In the genomic region with DNA sequence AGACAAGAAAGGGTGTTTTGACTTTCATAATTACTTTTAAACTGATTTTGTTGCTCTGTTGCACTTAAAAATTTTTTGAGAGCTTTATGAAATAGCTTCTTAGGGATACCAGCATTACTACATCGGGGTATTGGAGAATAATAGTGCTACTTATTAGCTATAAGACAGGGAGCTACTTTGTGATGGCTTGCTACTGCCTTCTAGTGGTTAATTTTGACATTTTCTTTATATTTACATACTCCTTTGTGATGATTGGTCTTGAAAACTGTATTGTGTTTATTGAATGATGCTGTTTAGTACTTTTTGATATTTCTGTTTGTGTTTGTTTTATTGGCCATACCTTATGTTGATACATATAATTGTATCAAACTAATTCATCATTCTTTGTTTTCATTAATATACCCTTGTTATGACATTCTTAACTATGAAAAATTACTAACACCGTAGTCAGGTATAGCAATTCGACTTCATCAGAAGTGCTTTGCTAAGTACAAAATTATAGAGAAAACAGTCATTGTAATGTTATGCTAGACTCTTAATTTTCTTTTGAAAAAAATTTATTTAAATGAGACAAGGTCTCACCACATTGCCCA, we compare ENCODE assay signal across 8 cellular contexts.
DNase-seq lines count a peak whose midpoint lies in the region; ATAC-seq and TF ChIP-seq lines count a peak whose summit lies in the region.

No MANE protein-coding gene starts in this region.

- peak; percentile 81 for TF ChIP-seq CTCF in AG10803 (conservative IDR thresholded peaks at IDR 0.05; ENCODE audit: low read length)
- peak; percentile 60 to 80 (median 73) for TF ChIP-seq CTCF in ascending aorta (IDR thresholded peaks at IDR 0.05)
- peak; percentile 32 to 81 (median 61) for TF ChIP-seq CTCF in spleen (IDR thresholded peaks at IDR 0.05 in 8 of 11, conservative IDR thresholded peaks at IDR 0.05 in 3 of 11)

- intact Hi-C loops in ascending aorta (cut with DNase I) (loop anchor here (2.0 kb wide), 1 partner anchor 142 kb away; no protein-coding TSS in a partner anchor), spleen (cut with DNase I; ENCODE audit: low total_unique reads) (no loop called here)

- TF ChIP-seq POLR2A in spleen (IDR thresholded peaks at IDR 0.05), result no peak

- H3K9me3 ChIP-seq in ascending aorta (no peaks in the 10 kb centered on the region), spleen (no peaks in the 10 kb centered on the region)

- ATAC-seq in HG03432 (IDR thresholded peaks at IDR 0.05; ENCODE audit: unreplicated experiment), result no peak

- H3K27ac ChIP-seq in ascending aorta (peak overlapping the region in 1 of 2 donors; percentile 13), spleen (no peak overlapping the region)

- 62 to 66% (median 64%) methylated on average over 3 of the region's 3 CpGs for WGBS in spleen, 5 donors

- H3K27me3 ChIP-seq in ascending aorta (no peaks in the 10 kb centered on the region), spleen (replicated peaks in 1 of 7) (no peaks in the 10 kb centered on the region)

- H3K36me3 ChIP-seq in ascending aorta (no peaks in the 10 kb centered on the region), spleen (peaks cover 0 to 6% (median 0%) of the 10 kb centered on the region in 6 donors)

- DNase-seq in AG10803 (ENCODE audit: low read depth) (peak; percentile 69), GM19240 (ENCODE audit: insufficient read length, low spot score) (peak; percentile 21), NCI-H2171 (lab: John Stamatoyannopoulos, UW) (peak; percentile 23), ascending aorta (ENCODE audit: low spot score in 2 of 2) (no peak), hepatic stellate cell (ENCODE audit: low spot score) (peak; percentile 22), spleen (no peak)
- DNase-seq in activated T-cell treated with anti-CD3 and anti-CD28 coated beads, Interleukin-2, amount 50 U/mL, for 48 hours, result no peak

- H3K4me1 ChIP-seq in ascending aorta (peaks cover 4 to 51% of the 10 kb centered on the region in 2 donors), spleen (peaks cover 0 to 60% (median 23%) of the 10 kb centered on the region in 6 donors)

- no peak overlapping the region for H3K4me3 ChIP-seq in AG10803 (ENCODE audit: low read length)
- H3K4me3 ChIP-seq in ascending aorta, result no peak overlapping the region
- H3K4me3 ChIP-seq in spleen, result no peak overlapping the region

Comparison
In these comparisons a context has a peak if more than half of its experiments do, and no peak if none do; other contexts are left out.
1. DNase-seq: peak in AG10803 (single experiment), GM19240 (single experiment), NCI-H2171 (single experiment) and hepatic stellate cell (single experiment); none in ascending aorta (0 of 2), spleen (single experiment) and activated T-cell treated with anti-CD3 and anti-CD28 coated beads, Interleukin-2, amount 50 U/mL, for 48 hours (0 of 2).
2. Peak in every context shown above with its lines, with median percentiles within 50 percentile points of each other: CTCF ChIP-seq.